1 cellular context compared by ENCODE assay signal in the genomic region with DNA sequence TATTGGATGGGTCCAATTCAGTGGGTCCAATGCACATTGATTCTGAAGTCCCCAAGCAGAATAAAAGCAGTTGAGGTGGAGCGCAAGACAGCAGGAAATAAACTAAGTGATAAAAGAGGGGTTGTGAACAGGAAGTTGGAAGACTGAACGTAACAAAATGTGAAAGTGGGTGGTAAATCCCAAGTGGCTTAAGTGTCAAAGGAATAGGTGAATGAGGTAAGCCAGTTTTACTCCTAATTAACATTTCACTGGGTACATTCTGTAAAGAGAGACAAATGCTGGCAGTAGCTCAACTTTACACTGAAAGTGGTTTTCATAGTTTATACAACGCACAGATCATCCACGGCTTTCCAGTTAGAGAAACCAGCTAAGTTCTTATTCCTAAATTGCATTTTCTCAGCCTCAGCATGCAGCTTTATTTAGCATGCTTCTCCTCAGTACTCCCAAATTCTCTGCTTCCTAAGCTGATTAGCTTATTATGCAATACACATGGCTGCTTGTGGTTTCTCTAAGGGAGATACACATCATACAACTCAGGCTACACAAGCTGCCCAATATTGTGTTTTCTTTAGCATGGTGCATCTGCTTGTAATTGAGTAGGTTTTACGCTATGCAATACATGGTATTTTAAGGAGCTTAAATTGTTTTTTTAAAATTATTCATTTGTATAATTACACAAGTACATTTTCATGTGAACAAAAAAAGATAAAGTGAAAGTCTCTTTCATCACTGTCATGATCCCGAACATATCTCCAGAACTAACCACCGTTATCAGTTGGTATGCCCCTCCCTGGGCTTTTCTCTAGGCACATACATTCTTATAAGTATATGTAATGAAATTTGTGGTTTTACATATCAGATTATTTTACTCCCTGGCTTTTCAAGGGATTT.
TF ChIP-seq lines count a peak whose summit lies in the region.

No MANE protein-coding gene starts in this region.

TF ChIP-seq in K562, 482 proteins besides CTCF, POLR2A, EP300 and RAD21 (continued from another document and continues in another):
- TF ChIP-seq, protein P1, sequence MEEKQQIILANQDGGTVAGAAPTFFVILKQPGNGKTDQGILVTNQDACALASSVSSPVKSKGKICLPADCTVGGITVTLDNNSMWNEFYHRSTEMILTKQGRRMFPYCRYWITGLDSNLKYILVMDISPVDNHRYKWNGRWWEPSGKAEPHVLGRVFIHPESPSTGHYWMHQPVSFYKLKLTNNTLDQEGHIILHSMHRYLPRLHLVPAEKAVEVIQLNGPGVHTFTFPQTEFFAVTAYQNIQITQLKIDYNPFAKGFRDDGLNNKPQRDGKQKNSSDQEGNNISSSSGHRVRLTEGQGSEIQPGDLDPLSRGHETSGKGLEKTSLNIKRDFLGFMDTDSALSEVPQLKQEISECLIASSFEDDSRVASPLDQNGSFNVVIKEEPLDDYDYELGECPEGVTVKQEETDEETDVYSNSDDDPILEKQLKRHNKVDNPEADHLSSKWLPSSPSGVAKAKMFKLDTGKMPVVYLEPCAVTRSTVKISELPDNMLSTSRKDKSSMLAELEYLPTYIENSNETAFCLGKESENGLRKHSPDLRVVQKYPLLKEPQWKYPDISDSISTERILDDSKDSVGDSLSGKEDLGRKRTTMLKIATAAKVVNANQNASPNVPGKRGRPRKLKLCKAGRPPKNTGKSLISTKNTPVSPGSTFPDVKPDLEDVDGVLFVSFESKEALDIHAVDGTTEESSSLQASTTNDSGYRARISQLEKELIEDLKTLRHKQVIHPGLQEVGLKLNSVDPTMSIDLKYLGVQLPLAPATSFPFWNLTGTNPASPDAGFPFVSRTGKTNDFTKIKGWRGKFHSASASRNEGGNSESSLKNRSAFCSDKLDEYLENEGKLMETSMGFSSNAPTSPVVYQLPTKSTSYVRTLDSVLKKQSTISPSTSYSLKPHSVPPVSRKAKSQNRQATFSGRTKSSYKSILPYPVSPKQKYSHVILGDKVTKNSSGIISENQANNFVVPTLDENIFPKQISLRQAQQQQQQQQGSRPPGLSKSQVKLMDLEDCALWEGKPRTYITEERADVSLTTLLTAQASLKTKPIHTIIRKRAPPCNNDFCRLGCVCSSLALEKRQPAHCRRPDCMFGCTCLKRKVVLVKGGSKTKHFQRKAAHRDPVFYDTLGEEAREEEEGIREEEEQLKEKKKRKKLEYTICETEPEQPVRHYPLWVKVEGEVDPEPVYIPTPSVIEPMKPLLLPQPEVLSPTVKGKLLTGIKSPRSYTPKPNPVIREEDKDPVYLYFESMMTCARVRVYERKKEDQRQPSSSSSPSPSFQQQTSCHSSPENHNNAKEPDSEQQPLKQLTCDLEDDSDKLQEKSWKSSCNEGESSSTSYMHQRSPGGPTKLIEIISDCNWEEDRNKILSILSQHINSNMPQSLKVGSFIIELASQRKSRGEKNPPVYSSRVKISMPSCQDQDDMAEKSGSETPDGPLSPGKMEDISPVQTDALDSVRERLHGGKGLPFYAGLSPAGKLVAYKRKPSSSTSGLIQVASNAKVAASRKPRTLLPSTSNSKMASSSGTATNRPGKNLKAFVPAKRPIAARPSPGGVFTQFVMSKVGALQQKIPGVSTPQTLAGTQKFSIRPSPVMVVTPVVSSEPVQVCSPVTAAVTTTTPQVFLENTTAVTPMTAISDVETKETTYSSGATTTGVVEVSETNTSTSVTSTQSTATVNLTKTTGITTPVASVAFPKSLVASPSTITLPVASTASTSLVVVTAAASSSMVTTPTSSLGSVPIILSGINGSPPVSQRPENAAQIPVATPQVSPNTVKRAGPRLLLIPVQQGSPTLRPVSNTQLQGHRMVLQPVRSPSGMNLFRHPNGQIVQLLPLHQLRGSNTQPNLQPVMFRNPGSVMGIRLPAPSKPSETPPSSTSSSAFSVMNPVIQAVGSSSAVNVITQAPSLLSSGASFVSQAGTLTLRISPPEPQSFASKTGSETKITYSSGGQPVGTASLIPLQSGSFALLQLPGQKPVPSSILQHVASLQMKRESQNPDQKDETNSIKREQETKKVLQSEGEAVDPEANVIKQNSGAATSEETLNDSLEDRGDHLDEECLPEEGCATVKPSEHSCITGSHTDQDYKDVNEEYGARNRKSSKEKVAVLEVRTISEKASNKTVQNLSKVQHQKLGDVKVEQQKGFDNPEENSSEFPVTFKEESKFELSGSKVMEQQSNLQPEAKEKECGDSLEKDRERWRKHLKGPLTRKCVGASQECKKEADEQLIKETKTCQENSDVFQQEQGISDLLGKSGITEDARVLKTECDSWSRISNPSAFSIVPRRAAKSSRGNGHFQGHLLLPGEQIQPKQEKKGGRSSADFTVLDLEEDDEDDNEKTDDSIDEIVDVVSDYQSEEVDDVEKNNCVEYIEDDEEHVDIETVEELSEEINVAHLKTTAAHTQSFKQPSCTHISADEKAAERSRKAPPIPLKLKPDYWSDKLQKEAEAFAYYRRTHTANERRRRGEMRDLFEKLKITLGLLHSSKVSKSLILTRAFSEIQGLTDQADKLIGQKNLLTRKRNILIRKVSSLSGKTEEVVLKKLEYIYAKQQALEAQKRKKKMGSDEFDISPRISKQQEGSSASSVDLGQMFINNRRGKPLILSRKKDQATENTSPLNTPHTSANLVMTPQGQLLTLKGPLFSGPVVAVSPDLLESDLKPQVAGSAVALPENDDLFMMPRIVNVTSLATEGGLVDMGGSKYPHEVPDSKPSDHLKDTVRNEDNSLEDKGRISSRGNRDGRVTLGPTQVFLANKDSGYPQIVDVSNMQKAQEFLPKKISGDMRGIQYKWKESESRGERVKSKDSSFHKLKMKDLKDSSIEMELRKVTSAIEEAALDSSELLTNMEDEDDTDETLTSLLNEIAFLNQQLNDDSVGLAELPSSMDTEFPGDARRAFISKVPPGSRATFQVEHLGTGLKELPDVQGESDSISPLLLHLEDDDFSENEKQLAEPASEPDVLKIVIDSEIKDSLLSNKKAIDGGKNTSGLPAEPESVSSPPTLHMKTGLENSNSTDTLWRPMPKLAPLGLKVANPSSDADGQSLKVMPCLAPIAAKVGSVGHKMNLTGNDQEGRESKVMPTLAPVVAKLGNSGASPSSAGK (IDR thresholded peaks at IDR 0.05): no peak
- TF ChIP-seq ZNF76 (CRISPR knock-in tag; IDR thresholded peaks at IDR 0.05; ENCODE audit: borderline replicate concordance) (no peak), MCM3 (IDR thresholded peaks at IDR 0.05) (no peak), ZBTB17 (CRISPR knock-in tag; IDR thresholded peaks at IDR 0.05) (no peak), HSF4 (CRISPR knock-in tag; IDR thresholded peaks at IDR 0.05; ENCODE audit: borderline replicate concordance) (no peak), TEAD1 (CRISPR knock-in tag; IDR thresholded peaks at IDR 0.05) (no peak), COPS2 (conservative IDR thresholded peaks at IDR 0.05) (no peak), TCF3 (CRISPR knock-in tag; IDR thresholded peaks at IDR 0.05) (no peak), CEBPG (CRISPR knock-in tag; IDR thresholded peaks at IDR 0.05) (peak; percentile 86), CEBPG (tag; conservative IDR thresholded peaks at IDR 0.05 in 1 of 2, IDR thresholded peaks at IDR 0.05 in 1 of 2) (peak; percentile 96 to 97), PHTF2 (CRISPR knock-in tag; IDR thresholded peaks at IDR 0.05) (no peak), PHF21A (IDR thresholded peaks at IDR 0.05; ENCODE audit: borderline replicate concordance, low read depth) (no peak), PML (IDR thresholded peaks at IDR 0.05; ENCODE audit: low read length) (peak; percentile 82; the same call in 1 of the 2 replicates), MEIS2 (IDR thresholded peaks at IDR 0.05; ENCODE audit: partially characterized antibody) (peak; percentile 28), FUS (optimal IDR thresholded peaks at IDR 0.05; ENCODE audit: low read depth, low read length) (no peak), CBX1 (IDR thresholded peaks at IDR 0.05; ENCODE audit: low read depth) (no peak), HNRNPLL (IDR thresholded peaks at IDR 0.05; ENCODE audit: low read depth, low read length, poor library complexity, severe bottlenecking) (no peak), SMAD2 (IDR thresholded peaks at IDR 0.05; ENCODE audit: low read depth, low read length) (no peak), ZNF589 (CRISPR knock-in tag; IDR thresholded peaks at IDR 0.05; ENCODE audit: low read depth) (no peak), NRF1 (conservative IDR thresholded peaks at IDR 0.05 in 1 of 2, IDR thresholded peaks at IDR 0.05 in 1 of 2) (no peak), HCFC1 (IDR thresholded peaks at IDR 0.05; ENCODE audit: low read depth, low read length) (no peak), ZNF354B (CRISPR knock-in tag; IDR thresholded peaks at IDR 0.05) (no peak), ZEB2 (IDR thresholded peaks at IDR 0.05) (no peak), POLR3G (IDR thresholded peaks at IDR 0.05; ENCODE audit: extremely low read depth, insufficient read length, insufficient replicate concordance) (no peak), PPARD (CRISPR knock-in tag; IDR thresholded peaks at IDR 0.05) (no peak), RAD51 (IDR thresholded peaks at IDR 0.05; ENCODE audit: borderline replicate concordance, low read depth) (no peak)
- TF ChIP-seq, protein P2, sequence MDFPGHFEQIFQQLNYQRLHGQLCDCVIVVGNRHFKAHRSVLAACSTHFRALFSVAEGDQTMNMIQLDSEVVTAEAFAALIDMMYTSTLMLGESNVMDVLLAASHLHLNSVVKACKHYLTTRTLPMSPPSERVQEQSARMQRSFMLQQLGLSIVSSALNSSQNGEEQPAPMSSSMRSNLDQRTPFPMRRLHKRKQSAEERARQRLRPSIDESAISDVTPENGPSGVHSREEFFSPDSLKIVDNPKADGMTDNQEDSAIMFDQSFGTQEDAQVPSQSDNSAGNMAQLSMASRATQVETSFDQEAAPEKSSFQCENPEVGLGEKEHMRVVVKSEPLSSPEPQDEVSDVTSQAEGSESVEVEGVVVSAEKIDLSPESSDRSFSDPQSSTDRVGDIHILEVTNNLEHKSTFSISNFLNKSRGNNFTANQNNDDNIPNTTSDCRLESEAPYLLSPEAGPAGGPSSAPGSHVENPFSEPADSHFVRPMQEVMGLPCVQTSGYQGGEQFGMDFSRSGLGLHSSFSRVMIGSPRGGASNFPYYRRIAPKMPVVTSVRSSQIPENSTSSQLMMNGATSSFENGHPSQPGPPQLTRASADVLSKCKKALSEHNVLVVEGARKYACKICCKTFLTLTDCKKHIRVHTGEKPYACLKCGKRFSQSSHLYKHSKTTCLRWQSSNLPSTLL (IDR thresholded peaks at IDR 0.05): no peak
- TF ChIP-seq, protein P3, sequence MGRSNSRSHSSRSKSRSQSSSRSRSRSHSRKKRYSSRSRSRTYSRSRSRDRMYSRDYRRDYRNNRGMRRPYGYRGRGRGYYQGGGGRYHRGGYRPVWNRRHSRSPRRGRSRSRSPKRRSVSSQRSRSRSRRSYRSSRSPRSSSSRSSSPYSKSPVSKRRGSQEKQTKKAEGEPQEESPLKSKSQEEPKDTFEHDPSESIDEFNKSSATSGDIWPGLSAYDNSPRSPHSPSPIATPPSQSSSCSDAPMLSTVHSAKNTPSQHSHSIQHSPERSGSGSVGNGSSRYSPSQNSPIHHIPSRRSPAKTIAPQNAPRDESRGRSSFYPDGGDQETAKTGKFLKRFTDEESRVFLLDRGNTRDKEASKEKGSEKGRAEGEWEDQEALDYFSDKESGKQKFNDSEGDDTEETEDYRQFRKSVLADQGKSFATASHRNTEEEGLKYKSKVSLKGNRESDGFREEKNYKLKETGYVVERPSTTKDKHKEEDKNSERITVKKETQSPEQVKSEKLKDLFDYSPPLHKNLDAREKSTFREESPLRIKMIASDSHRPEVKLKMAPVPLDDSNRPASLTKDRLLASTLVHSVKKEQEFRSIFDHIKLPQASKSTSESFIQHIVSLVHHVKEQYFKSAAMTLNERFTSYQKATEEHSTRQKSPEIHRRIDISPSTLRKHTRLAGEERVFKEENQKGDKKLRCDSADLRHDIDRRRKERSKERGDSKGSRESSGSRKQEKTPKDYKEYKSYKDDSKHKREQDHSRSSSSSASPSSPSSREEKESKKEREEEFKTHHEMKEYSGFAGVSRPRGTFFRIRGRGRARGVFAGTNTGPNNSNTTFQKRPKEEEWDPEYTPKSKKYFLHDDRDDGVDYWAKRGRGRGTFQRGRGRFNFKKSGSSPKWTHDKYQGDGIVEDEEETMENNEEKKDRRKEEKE (IDR thresholded peaks at IDR 0.05; ENCODE audit: borderline replicate concordance in 1 of 2, control insufficient read depth in 1 of 2, low read depth in 2 of 2, low read length in 1 of 2): peak in 1 of 2 experiments; percentile 88; a peak in 2 of 4 replicates
- TF ChIP-seq, protein P4, sequence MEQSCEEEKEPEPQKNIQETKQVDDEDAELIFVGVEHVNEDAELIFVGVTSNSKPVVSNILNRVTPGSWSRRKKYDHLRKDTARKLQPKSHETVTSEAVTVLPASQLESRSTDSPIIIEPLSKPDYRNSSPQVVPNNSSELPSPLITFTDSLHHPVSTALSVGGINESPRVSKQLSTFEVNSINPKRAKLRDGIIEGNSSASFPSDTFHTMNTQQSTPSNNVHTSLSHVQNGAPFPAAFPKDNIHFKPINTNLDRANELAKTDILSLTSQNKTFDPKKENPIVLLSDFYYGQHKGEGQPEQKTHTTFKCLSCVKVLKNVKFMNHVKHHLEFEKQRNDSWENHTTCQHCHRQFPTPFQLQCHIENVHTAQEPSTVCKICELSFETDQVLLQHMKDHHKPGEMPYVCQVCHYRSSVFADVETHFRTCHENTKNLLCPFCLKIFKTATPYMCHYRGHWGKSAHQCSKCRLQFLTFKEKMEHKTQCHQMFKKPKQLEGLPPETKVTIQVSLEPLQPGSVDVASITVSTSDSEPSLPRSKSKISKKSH (CRISPR knock-in tag; IDR thresholded peaks at IDR 0.05): no peak
- TF ChIP-seq, protein P5, sequence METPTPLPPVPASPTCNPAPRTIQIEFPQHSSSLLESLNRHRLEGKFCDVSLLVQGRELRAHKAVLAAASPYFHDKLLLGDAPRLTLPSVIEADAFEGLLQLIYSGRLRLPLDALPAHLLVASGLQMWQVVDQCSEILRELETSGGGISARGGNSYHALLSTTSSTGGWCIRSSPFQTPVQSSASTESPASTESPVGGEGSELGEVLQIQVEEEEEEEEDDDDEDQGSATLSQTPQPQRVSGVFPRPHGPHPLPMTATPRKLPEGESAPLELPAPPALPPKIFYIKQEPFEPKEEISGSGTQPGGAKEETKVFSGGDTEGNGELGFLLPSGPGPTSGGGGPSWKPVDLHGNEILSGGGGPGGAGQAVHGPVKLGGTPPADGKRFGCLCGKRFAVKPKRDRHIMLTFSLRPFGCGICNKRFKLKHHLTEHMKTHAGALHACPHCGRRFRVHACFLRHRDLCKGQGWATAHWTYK (CRISPR knock-in tag; IDR thresholded peaks at IDR 0.05): no peak
- TF ChIP-seq, protein P6, sequence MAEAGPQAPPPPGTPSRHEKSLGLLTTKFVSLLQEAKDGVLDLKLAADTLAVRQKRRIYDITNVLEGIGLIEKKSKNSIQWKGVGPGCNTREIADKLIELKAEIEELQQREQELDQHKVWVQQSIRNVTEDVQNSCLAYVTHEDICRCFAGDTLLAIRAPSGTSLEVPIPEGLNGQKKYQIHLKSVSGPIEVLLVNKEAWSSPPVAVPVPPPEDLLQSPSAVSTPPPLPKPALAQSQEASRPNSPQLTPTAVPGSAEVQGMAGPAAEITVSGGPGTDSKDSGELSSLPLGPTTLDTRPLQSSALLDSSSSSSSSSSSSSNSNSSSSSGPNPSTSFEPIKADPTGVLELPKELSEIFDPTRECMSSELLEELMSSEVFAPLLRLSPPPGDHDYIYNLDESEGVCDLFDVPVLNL (CRISPR knock-in tag; IDR thresholded peaks at IDR 0.05; ENCODE audit: low read depth): no peak
- TF ChIP-seq, protein P7, sequence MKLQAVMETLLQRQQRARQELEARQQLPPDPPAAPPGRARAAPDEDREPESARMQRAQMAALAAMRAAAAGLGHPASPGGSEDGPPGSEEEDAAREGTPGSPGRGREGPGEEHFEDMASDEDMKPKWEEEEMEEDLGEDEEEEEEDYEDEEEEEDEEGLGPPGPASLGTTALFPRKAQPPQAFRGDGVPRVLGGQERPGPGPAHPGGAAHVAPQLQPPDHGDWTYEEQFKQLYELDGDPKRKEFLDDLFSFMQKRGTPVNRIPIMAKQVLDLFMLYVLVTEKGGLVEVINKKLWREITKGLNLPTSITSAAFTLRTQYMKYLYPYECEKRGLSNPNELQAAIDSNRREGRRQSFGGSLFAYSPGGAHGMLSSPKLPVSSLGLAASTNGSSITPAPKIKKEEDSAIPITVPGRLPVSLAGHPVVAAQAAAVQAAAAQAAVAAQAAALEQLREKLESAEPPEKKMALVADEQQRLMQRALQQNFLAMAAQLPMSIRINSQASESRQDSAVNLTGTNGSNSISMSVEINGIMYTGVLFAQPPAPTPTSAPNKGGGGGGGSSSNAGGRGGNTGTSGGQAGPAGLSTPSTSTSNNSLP (IDR thresholded peaks at IDR 0.05; ENCODE audit: borderline replicate concordance, low read depth, low read length): no peak; the same call in 1 of the 2 replicates
